Comparison of ENCODE assay signal across 2 cellular contexts in the genomic region with DNA sequence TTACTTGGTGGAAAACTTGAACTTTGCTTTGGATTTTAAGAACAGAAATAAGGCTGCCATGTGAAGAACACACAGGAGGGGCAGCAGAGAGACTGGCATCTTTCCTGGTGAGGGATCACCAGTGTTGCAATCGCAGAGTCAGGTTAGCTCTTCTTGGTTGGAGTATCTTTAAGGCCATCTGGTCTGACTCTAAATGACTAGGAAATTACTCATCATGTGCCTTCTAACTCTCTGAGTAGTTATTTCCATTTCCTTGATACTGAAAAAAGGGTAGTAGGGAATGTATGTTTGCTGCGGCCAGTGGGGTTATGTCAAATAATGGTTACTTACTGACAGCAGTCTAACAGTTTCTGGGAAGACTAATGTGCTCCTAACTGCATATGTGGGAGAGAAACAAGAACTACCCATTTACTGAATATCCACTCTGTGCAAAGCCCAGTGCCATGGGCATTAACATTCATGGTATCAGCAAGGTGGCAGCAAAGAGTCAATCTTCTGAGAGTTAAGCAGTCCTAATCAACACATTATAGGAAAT.
A peak's percentile ranks its signal among the peaks of the same experiment; 100 is the strongest.
TF ChIP-seq lines count a peak whose summit lies in the region.

No MANE protein-coding gene starts in this region.

TF ChIP-seq in HEK293T, 16 proteins besides CTCF, POLR2A, EP300 and RAD21 (continued from another document):
- TF ChIP-seq, protein P1, sequence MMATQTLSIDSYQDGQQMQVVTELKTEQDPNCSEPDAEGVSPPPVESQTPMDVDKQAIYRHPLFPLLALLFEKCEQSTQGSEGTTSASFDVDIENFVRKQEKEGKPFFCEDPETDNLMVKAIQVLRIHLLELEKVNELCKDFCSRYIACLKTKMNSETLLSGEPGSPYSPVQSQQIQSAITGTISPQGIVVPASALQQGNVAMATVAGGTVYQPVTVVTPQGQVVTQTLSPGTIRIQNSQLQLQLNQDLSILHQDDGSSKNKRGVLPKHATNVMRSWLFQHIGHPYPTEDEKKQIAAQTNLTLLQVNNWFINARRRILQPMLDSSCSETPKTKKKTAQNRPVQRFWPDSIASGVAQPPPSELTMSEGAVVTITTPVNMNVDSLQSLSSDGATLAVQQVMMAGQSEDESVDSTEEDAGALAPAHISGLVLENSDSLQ (IDR thresholded peaks at IDR 0.05), result no peak

TF ChIP-seq in H1, 55 proteins besides CTCF, POLR2A, EP300 and RAD21 (continued from another document):
- TF ChIP-seq, protein P2, sequence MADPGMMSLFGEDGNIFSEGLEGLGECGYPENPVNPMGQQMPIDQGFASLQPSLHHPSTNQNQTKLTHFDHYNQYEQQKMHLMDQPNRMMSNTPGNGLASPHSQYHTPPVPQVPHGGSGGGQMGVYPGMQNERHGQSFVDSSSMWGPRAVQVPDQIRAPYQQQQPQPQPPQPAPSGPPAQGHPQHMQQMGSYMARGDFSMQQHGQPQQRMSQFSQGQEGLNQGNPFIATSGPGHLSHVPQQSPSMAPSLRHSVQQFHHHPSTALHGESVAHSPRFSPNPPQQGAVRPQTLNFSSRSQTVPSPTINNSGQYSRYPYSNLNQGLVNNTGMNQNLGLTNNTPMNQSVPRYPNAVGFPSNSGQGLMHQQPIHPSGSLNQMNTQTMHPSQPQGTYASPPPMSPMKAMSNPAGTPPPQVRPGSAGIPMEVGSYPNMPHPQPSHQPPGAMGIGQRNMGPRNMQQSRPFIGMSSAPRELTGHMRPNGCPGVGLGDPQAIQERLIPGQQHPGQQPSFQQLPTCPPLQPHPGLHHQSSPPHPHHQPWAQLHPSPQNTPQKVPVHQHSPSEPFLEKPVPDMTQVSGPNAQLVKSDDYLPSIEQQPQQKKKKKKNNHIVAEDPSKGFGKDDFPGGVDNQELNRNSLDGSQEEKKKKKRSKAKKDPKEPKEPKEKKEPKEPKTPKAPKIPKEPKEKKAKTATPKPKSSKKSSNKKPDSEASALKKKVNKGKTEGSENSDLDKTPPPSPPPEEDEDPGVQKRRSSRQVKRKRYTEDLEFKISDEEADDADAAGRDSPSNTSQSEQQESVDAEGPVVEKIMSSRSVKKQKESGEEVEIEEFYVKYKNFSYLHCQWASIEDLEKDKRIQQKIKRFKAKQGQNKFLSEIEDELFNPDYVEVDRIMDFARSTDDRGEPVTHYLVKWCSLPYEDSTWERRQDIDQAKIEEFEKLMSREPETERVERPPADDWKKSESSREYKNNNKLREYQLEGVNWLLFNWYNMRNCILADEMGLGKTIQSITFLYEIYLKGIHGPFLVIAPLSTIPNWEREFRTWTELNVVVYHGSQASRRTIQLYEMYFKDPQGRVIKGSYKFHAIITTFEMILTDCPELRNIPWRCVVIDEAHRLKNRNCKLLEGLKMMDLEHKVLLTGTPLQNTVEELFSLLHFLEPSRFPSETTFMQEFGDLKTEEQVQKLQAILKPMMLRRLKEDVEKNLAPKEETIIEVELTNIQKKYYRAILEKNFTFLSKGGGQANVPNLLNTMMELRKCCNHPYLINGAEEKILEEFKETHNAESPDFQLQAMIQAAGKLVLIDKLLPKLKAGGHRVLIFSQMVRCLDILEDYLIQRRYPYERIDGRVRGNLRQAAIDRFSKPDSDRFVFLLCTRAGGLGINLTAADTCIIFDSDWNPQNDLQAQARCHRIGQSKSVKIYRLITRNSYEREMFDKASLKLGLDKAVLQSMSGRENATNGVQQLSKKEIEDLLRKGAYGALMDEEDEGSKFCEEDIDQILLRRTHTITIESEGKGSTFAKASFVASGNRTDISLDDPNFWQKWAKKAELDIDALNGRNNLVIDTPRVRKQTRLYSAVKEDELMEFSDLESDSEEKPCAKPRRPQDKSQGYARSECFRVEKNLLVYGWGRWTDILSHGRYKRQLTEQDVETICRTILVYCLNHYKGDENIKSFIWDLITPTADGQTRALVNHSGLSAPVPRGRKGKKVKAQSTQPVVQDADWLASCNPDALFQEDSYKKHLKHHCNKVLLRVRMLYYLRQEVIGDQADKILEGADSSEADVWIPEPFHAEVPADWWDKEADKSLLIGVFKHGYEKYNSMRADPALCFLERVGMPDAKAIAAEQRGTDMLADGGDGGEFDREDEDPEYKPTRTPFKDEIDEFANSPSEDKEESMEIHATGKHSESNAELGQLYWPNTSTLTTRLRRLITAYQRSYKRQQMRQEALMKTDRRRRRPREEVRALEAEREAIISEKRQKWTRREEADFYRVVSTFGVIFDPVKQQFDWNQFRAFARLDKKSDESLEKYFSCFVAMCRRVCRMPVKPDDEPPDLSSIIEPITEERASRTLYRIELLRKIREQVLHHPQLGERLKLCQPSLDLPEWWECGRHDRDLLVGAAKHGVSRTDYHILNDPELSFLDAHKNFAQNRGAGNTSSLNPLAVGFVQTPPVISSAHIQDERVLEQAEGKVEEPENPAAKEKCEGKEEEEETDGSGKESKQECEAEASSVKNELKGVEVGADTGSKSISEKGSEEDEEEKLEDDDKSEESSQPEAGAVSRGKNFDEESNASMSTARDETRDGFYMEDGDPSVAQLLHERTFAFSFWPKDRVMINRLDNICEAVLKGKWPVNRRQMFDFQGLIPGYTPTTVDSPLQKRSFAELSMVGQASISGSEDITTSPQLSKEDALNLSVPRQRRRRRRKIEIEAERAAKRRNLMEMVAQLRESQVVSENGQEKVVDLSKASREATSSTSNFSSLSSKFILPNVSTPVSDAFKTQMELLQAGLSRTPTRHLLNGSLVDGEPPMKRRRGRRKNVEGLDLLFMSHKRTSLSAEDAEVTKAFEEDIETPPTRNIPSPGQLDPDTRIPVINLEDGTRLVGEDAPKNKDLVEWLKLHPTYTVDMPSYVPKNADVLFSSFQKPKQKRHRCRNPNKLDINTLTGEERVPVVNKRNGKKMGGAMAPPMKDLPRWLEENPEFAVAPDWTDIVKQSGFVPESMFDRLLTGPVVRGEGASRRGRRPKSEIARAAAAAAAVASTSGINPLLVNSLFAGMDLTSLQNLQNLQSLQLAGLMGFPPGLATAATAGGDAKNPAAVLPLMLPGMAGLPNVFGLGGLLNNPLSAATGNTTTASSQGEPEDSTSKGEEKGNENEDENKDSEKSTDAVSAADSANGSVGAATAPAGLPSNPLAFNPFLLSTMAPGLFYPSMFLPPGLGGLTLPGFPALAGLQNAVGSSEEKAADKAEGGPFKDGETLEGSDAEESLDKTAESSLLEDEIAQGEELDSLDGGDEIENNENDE (IDR thresholded peaks at IDR 0.05; ENCODE audit: insufficient replicate concordance, low read length), result no peak
- TF ChIP-seq CEBPB (IDR thresholded peaks at IDR 0.05; ENCODE audit: low read depth, low read length) (peak; percentile 89), TCF12 (IDR thresholded peaks at IDR 0.05; ENCODE audit: low read depth, low read length) (no peak), SAP30 (IDR thresholded peaks at IDR 0.05; ENCODE audit: insufficient read depth, insufficient replicate concordance, low read length) (no peak)
